Comparison of ENCODE assay signal across 9 cellular contexts in genomic region chr11:61777234-61778090, GRCh38. TPM values are rescaled to one million over a fixed set of nuclear protein-coding genes. Genes with fewer than 3 reads are reported as not detected.
DNase-seq lines count a peak whose midpoint lies in the region; ATAC-seq, FAIRE-seq and TF ChIP-seq lines count a peak whose summit lies in the region.
"Had no signal": no experiment of that assay in that cellular context is flagged by ENCODE, and none has a peak within 500 bp of the region (broad histone marks: within the 10 kb centered on the region; RNA-seq: fewer than 3 reads in every experiment).

No MANE protein-coding gene starts in this region.

- RAD21 ChIA-PET in GM12878 (lab: Charles Lee; ENCODE audit: unreplicated experiment): interaction anchor here (0.6 kb wide), 1 partner anchor 30 kb away, joined by 5 read pairs; no protein-coding TSS in a partner anchor

- H3K4me3 ChIP-seq in GM12878 (no peak overlapping the region), tibial artery (peak overlapping the region; percentile 21 to 33)

- no peak for TF ChIP-seq POLR2A in GM12878 (IDR thresholded peaks at IDR 0.05; ENCODE audit: low read depth, low read length)

- no peak for TF ChIP-seq RAD21 in GM12878 (IDR thresholded peaks at IDR 0.05; ENCODE audit: insufficient read depth, low read depth, low read length)

- peak; percentile 71 for ATAC-seq in WTC11
- peak; percentile 59 for ATAC-seq in GM12878
- peak; percentile 59 to 79 for ATAC-seq in natural killer cell treated with Interleukin-12 subunit alpha and Interleukin-12 subunit beta and Interleukin-15 and Interleukin-18, amount 100 ng/mL, for 72 hours
- ATAC-seq in HG03432 (IDR thresholded peaks at IDR 0.05; ENCODE audit: unreplicated experiment): no peak
- ATAC-seq in GM19023 (IDR thresholded peaks at IDR 0.05; ENCODE audit: unreplicated experiment): no peak

- no peak for TF ChIP-seq EP300 in GM12878 (IDR thresholded peaks at IDR 0.05; ENCODE audit: borderline replicate concordance in 1 of 2, control insufficient read depth in 1 of 2, low read depth in 2 of 2, low read length in 2 of 2)

- 0 out of 2 replicates have a peak overlapping the region, but pooled peaks have one; percentile 18 for H3K4me2 ChIP-seq in GM12878 (ENCODE audit: control insufficient read depth, insufficient read depth)

- no peak overlapping the region for H3K9ac ChIP-seq in GM12878 (ENCODE audit: control insufficient read depth, insufficient read depth, low read length)

- H3K9me3 ChIP-seq in GM12878 (replicated peaks; ENCODE audit: control insufficient read depth, insufficient read depth, low read length): no peaks in the 10 kb centered on the region
- no peaks in the 10 kb centered on the region for H3K9me3 ChIP-seq in tibial artery

- H3K27ac Mint-ChIP-seq in WTC11: no peak overlapping the region
- H3K27ac Mint-ChIP-seq in natural killer cell treated with Interleukin-12 subunit alpha and Interleukin-12 subunit beta and Interleukin-15 and Interleukin-18, amount 100 ng/mL, for 72 hours: no peak overlapping the region
- H3K27ac Mint-ChIP-seq: nephron had no signal

- TF ChIP-seq CTCF in WTC11 (IDR thresholded peaks at IDR 0.05) (no peak), GM12878 (IDR thresholded peaks at IDR 0.05 in 2 of 3, conservative IDR thresholded peaks at IDR 0.05 in 1 of 3; ENCODE audit: control insufficient read depth in 2 of 3, extremely low read depth in 1 of 3, insufficient read depth in 1 of 3, low read depth in 3 of 3, low read length in 3 of 3) (no peak), tibial artery (IDR thresholded peaks at IDR 0.05) (no peak)

- BruUV-seq in GM12878 (replicated peaks; lab: Mats Ljungman, UMichigan): no TSS peak

- no peak overlapping the region for H2AFZ ChIP-seq in GM12878 (ENCODE audit: control insufficient read depth, low read depth, low read length)

- H3K36me3 ChIP-seq in GM12878 (ENCODE audit: control insufficient read depth in 2 of 2, insufficient read depth in 2 of 2, low read length in 1 of 2): no peaks in the 10 kb centered on the region
- H3K36me3 ChIP-seq in tibial artery: no peaks in the 10 kb centered on the region

- SMC1A ChIA-PET in GM12878 (lab: Charles Lee; ENCODE audit: uncharacterized antibody, unreplicated experiment): interaction anchor here (0.8 to 2.6 kb wide), 2 partner anchors 24 to 28 kb away, joined by 3 to 8 read pairs; no protein-coding TSS in a partner anchor

- intact Hi-C loops in GM12878 (cut with micrococcal nuclease; ENCODE audit: unreplicated experiment) (no loop called here), tibial artery (cut with DNase I; ENCODE audit: low total_unique reads) (no loop called here)

- H3K27ac ChIP-seq in GM12878 (ENCODE audit: control insufficient read depth, insufficient read depth) (no peak overlapping the region), tibial artery (no peak overlapping the region)

- no peaks in the 10 kb centered on the region for H3K79me2 ChIP-seq in GM12878 (ENCODE audit: control insufficient read depth, insufficient read depth, low read length)

- H3K4me1 ChIP-seq in GM12878 (ENCODE audit: control insufficient read depth, insufficient read depth, low read length): no peaks in the 10 kb centered on the region; the same call in 1 of the 2 replicates
- H3K4me1 ChIP-seq in tibial artery: peaks cover 0 to 11% (median 8%) of the 10 kb centered on the region in 4 donors

- H3K27me3 ChIP-seq in GM12878 (replicated peaks in 1 of 2; ENCODE audit: control insufficient read depth in 2 of 2, insufficient read depth in 2 of 2, low read length in 1 of 2) (no peaks in the 10 kb centered on the region), tibial artery (peaks cover 0 to 7% of the 10 kb centered on the region in 2 donors)

- no peak overlapping the region for H3K4me3 Mint-ChIP-seq in WTC11
- peak overlapping the region; percentile 32 for H3K4me3 Mint-ChIP-seq in natural killer cell treated with Interleukin-12 subunit alpha and Interleukin-12 subunit beta and Interleukin-15 and Interleukin-18, amount 100 ng/mL, for 72 hours
- H3K4me3 Mint-ChIP-seq: nephron had no signal

- DNase-seq in CD1c-positive myeloid dendritic cell (ENCODE audit: extremely low spot score) (peak; percentile 43), WTC11 (ENCODE audit: low spot score) (peak; percentile 83), GM12878 (ENCODE audit: low read depth, low spot score) (no peak), tibial artery (no peak), DMS79 (lab: John Stamatoyannopoulos, UW) (no peak)
- peak; percentile 71 for DNase-seq in natural killer cell treated with Interleukin-12 subunit alpha and Interleukin-12 subunit beta and Interleukin-15 and Interleukin-18, amount 100 ng/mL, for 72 hours (ENCODE audit: low spot score)

- H4K20me1 ChIP-seq in GM12878 (ENCODE audit: control insufficient read depth, insufficient read depth): no peaks in the 10 kb centered on the region

- no peaks in the 10 kb centered on the region for H3K9me3 Mint-ChIP-seq in WTC11
- no peaks in the 10 kb centered on the region for H3K9me3 Mint-ChIP-seq in natural killer cell treated with Interleukin-12 subunit alpha and Interleukin-12 subunit beta and Interleukin-15 and Interleukin-18, amount 100 ng/mL, for 72 hours
- H3K9me3 Mint-ChIP-seq: nephron had no signal

- CTCF ChIA-PET in WTC11 (lab: Charles Lee): interaction anchor here (0.6 to 10.0 kb wide), 13 partner anchors 10 to 59 kb away, joined by 3 to 106 read pairs (median 5); partner anchors contain the start of genes FADS1 and MYRF
- CTCF ChIA-PET in GM12878 (lab: Yijun Ruan, JAX): interaction anchor here (7.5 kb wide), 1 partner anchor 29 kb away, joined by 88 read pairs; no protein-coding TSS in a partner anchor

- WGBS in GM12878 (ENCODE audit: insufficient coverage, insufficient replicate concordance, low lambda C conversion rate, missing lambda C conversion rate): 41% methylated on average over 52 of the region's 67 CpGs

- in situ Hi-C loops in GM12878 (cut with MboI): no loop called here

- H3K36me3 Mint-ChIP-seq in WTC11: no peaks in the 10 kb centered on the region; the same call in 1 of the 2 replicates
- no peaks in the 10 kb centered on the region for H3K36me3 Mint-ChIP-seq in natural killer cell treated with Interleukin-12 subunit alpha and Interleukin-12 subunit beta and Interleukin-15 and Interleukin-18, amount 100 ng/mL, for 72 hours

- peaks cover 7% of the 10 kb centered on the region; the same call in 1 of the 2 replicates for H3K27me3 Mint-ChIP-seq in WTC11 (ENCODE audit: low read depth)
- no peaks in the 10 kb centered on the region for H3K27me3 Mint-ChIP-seq in natural killer cell treated with Interleukin-12 subunit alpha and Interleukin-12 subunit beta and Interleukin-15 and Interleukin-18, amount 100 ng/mL, for 72 hours

- POLR2A ChIA-PET in WTC11 (lab: Charles Lee) (no interaction called here), GM12878 (lab: Charles Lee) (no interaction called here)

- no peak for FAIRE-seq in GM12878 (lab: Jason Lieb, UNC)

- H3K4me1 Mint-ChIP-seq in WTC11: peaks cover 10% of the 10 kb centered on the region
- H3K4me1 Mint-ChIP-seq in natural killer cell treated with Interleukin-12 subunit alpha and Interleukin-12 subunit beta and Interleukin-15 and Interleukin-18, amount 100 ng/mL, for 72 hours (ENCODE audit: low read depth in 2 of 2): peaks cover 0 to 25% of the 10 kb centered on the region in 2 donors

RNA-seq across cellular contexts. Expression of gene TMEM258, which starts 14.9 kb away (rescaled TPM):
- total RNA-seq in WTC11 (2021) (175 to 192 TPM (median 190 TPM) in 3 replicates), GM12878 (2014; rRNA removed) (233 and 251 TPM in 2 replicates), GM12878 (2014; rRNA removed; fragmentation: Illumina TruSeq; extraction: Trizol) (202 and 218 TPM in 2 replicates), GM12878 (2021) (157 and 160 TPM in 2 replicates)
- 43.6 and 56.9 TPM in 2 replicates for total RNA-seq in GM12878 (2013; cell fraction: nucleolus; rRNA removed)
- 130 TPM for polyA plus RNA-seq in GM12878 (2011; ENCODE audit: low read depth)
- polyA plus RNA-seq in GM12878 (2011; rRNA removed) (373 and 532 TPM in 2 replicates), GM12878 (2014; fragmentation: Illumina TruSeq; extraction: Trizol) (167 and 194 TPM in 2 replicates), GM12878 (2014; fragmentation: Nextera tagmentation; extraction: Ambion mirVana) (100 to 1,000 TPM; 800 to 840 TPM), GM12878 (2014; rRNA removed) (252 and 261 TPM in 2 replicates), GM12878 (2016; fragmentation: Nextera tagmentation; extraction: Ambion mirVana) (100 to 1,000 TPM; 390 to 393 TPM)
- 536 and 608 TPM in 2 replicates for polyA plus RNA-seq in GM12878 (2011; cell fraction: cytosol; rRNA removed)
- 121 and 202 TPM in 2 replicates for polyA plus RNA-seq in GM12878 (2011; cell fraction: nucleus; rRNA removed)
- 400 and 645 TPM in 2 replicates for polyA plus RNA-seq in GM12878 (2012)
- polyA minus RNA-seq in GM12878 (2011; rRNA and poly(A)+ RNA removed): 208 and 236 TPM in 2 replicates
- polyA minus RNA-seq in GM12878 (2011; cell fraction: cytosol; rRNA and poly(A)+ RNA removed): 78.8 and 105 TPM in 2 replicates
- polyA minus RNA-seq in GM12878 (2011; cell fraction: nucleus; rRNA and poly(A)+ RNA removed): 58.0 and 65.3 TPM in 2 replicates
- total RNA-seq in natural killer cell treated with Interleukin-12 subunit alpha and Interleukin-12 subunit beta and Interleukin-15 and Interleukin-18, amount 100 ng/mL, for 72 hours: 100 to 1,000 TPM; 119 to 133 TPM

RNA-seq across cellular contexts. Expression of gene FEN1, which starts 15.2 kb away (rescaled TPM):
- total RNA-seq in WTC11 (2021) (72.3 to 96.3 TPM (median 73.2 TPM) in 3 replicates), GM12878 (2014; rRNA removed) (136 TPM in 2 replicates), GM12878 (2014; rRNA removed; fragmentation: Illumina TruSeq; extraction: Trizol) (117 and 135 TPM in 2 replicates), GM12878 (2021) (127 and 129 TPM in 2 replicates)
- 16.7 and 19.0 TPM in 2 replicates for total RNA-seq in GM12878 (2013; cell fraction: nucleolus; rRNA removed)
- polyA plus RNA-seq in GM12878 (2011; ENCODE audit: low read depth): 42.9 TPM
- polyA plus RNA-seq in GM12878 (2011; rRNA removed) (94.3 and 94.4 TPM in 2 replicates), GM12878 (2014; fragmentation: Illumina TruSeq; extraction: Trizol) (92.7 and 120 TPM in 2 replicates), GM12878 (2014; fragmentation: Nextera tagmentation; extraction: Ambion mirVana) (10 to 100 TPM; 54.8 to 99.9 TPM), GM12878 (2014; rRNA removed) (110 and 130 TPM in 2 replicates), GM12878 (2016; fragmentation: Nextera tagmentation; extraction: Ambion mirVana) (100 to 1,000 TPM; 281 to 282 TPM)
- 79.0 and 88.7 TPM in 2 replicates for polyA plus RNA-seq in GM12878 (2011; cell fraction: cytosol; rRNA removed)
- 24.1 and 39.1 TPM in 2 replicates for polyA plus RNA-seq in GM12878 (2011; cell fraction: nucleus; rRNA removed)
- polyA plus RNA-seq in GM12878 (2012): 51.3 and 51.6 TPM in 2 replicates
- polyA minus RNA-seq in GM12878 (2011; rRNA and poly(A)+ RNA removed): 78.7 and 79.0 TPM in 2 replicates
- polyA minus RNA-seq in GM12878 (2011; cell fraction: cytosol; rRNA and poly(A)+ RNA removed): 31.3 and 34.8 TPM in 2 replicates
- 19.6 and 36.2 TPM in 2 replicates for polyA minus RNA-seq in GM12878 (2011; cell fraction: nucleus; rRNA and poly(A)+ RNA removed)
- 100 to 1,000 TPM in 1 of 2 donors, 10 to 100 TPM in 1; 75.8 to 155 TPM for total RNA-seq in natural killer cell treated with Interleukin-12 subunit alpha and Interleukin-12 subunit beta and Interleukin-15 and Interleukin-18, amount 100 ng/mL, for 72 hours

RNA-seq across cellular contexts. Expression of gene MYRF, which starts 25.0 kb away (rescaled TPM):
- total RNA-seq in WTC11 (2021) (4.9 to 5.9 TPM (median 5.2 TPM) in 3 replicates), GM12878 (2014; rRNA removed) (1.0 and 1.1 TPM in 2 replicates), GM12878 (2014; rRNA removed; fragmentation: Illumina TruSeq; extraction: Trizol) (0.27 and 0.60 TPM in 2 replicates), GM12878 (2021) (2.0 and 3.1 TPM in 2 replicates)
- 24.0 and 28.0 TPM in 2 replicates for total RNA-seq in GM12878 (2013; cell fraction: nucleolus; rRNA removed)
- 1.1 TPM for polyA plus RNA-seq in GM12878 (2011; ENCODE audit: low read depth)
- polyA plus RNA-seq in GM12878 (2011; rRNA removed) (9.6 and 15.6 TPM in 2 replicates), GM12878 (2014; fragmentation: Illumina TruSeq; extraction: Trizol) (0.93 and 1.2 TPM in 2 replicates), GM12878 (2014; fragmentation: Nextera tagmentation; extraction: Ambion mirVana) (under 1 TPM; 0.33 to 0.55 TPM), GM12878 (2014; rRNA removed) (1.7 TPM in 2 replicates), GM12878 (2016; fragmentation: Nextera tagmentation; extraction: Ambion mirVana) (under 1 TPM; 0.50 to 0.64 TPM)
- 24.7 and 27.8 TPM in 2 replicates for polyA plus RNA-seq in GM12878 (2011; cell fraction: cytosol; rRNA removed)
- 201 and 207 TPM in 2 replicates for polyA plus RNA-seq in GM12878 (2011; cell fraction: nucleus; rRNA removed)
- polyA plus RNA-seq in GM12878 (2012): 1.7 and 2.1 TPM in 2 replicates
- 14.6 and 28.9 TPM in 2 replicates for polyA minus RNA-seq in GM12878 (2011; rRNA and poly(A)+ RNA removed)
- polyA minus RNA-seq in GM12878 (2011; cell fraction: cytosol; rRNA and poly(A)+ RNA removed): 17.6 and 22.6 TPM in 2 replicates
- polyA minus RNA-seq in GM12878 (2011; cell fraction: nucleus; rRNA and poly(A)+ RNA removed): 38.2 and 54.2 TPM in 2 replicates
- total RNA-seq in natural killer cell treated with Interleukin-12 subunit alpha and Interleukin-12 subunit beta and Interleukin-15 and Interleukin-18, amount 100 ng/mL, for 72 hours: 1 to 10 TPM; 3.7 to 5.5 TPM

RNA-seq across cellular contexts. Expression of gene FADS1, which starts 39.3 kb away (rescaled TPM):
- total RNA-seq in WTC11 (2021) (105 to 108 TPM (median 105 TPM) in 3 replicates), GM12878 (2014; rRNA removed) (38.9 and 44.1 TPM in 2 replicates), GM12878 (2014; rRNA removed; fragmentation: Illumina TruSeq; extraction: Trizol) (37.5 and 42.3 TPM in 2 replicates), GM12878 (2021) (45.5 and 49.2 TPM in 2 replicates)
- total RNA-seq in GM12878 (2013; cell fraction: nucleolus; rRNA removed): 70.4 and 77.9 TPM in 2 replicates
- 9.2 TPM for polyA plus RNA-seq in GM12878 (2011; ENCODE audit: low read depth)
- polyA plus RNA-seq in GM12878 (2011; rRNA removed) (69.1 and 73.9 TPM in 2 replicates), GM12878 (2014; fragmentation: Illumina TruSeq; extraction: Trizol) (39.1 and 47.2 TPM in 2 replicates), GM12878 (2014; fragmentation: Nextera tagmentation; extraction: Ambion mirVana) (10 to 100 TPM in 1 of 2 experiments, 1 to 10 TPM in 1; 8.8 to 14.6 TPM), GM12878 (2014; rRNA removed) (32.7 and 34.6 TPM in 2 replicates), GM12878 (2016; fragmentation: Nextera tagmentation; extraction: Ambion mirVana) (10 to 100 TPM; 47.7 to 49.5 TPM)
- polyA plus RNA-seq in GM12878 (2011; cell fraction: cytosol; rRNA removed): 58.3 and 63.7 TPM in 2 replicates
- 41.9 and 45.9 TPM in 2 replicates for polyA plus RNA-seq in GM12878 (2011; cell fraction: nucleus; rRNA removed)
- polyA plus RNA-seq in GM12878 (2012): 13.8 and 20.9 TPM in 2 replicates
- polyA minus RNA-seq in GM12878 (2011; rRNA and poly(A)+ RNA removed): 79.7 and 106 TPM in 2 replicates
- polyA minus RNA-seq in GM12878 (2011; cell fraction: cytosol; rRNA and poly(A)+ RNA removed): 32.2 and 57.0 TPM in 2 replicates
- polyA minus RNA-seq in GM12878 (2011; cell fraction: nucleus; rRNA and poly(A)+ RNA removed): 33.6 and 63.5 TPM in 2 replicates
- 10 to 100 TPM; 50.4 to 56.5 TPM for total RNA-seq in natural killer cell treated with Interleukin-12 subunit alpha and Interleukin-12 subunit beta and Interleukin-15 and Interleukin-18, amount 100 ng/mL, for 72 hours

RNA-seq across cellular contexts. Expression of gene FADS2, which starts 50.6 kb away (rescaled TPM):
- total RNA-seq in WTC11 (2021) (416 to 423 TPM (median 422 TPM) in 3 replicates), GM12878 (2014; rRNA removed) (156 and 158 TPM in 2 replicates), GM12878 (2014; rRNA removed; fragmentation: Illumina TruSeq; extraction: Trizol) (142 and 152 TPM in 2 replicates), GM12878 (2021) (294 and 315 TPM in 2 replicates)
- 213 and 225 TPM in 2 replicates for total RNA-seq in GM12878 (2013; cell fraction: nucleolus; rRNA removed)
- polyA plus RNA-seq in GM12878 (2011; ENCODE audit: low read depth): 88.1 TPM
- polyA plus RNA-seq in GM12878 (2011; rRNA removed) (165 and 313 TPM in 2 replicates), GM12878 (2014; fragmentation: Illumina TruSeq; extraction: Trizol) (312 and 333 TPM in 2 replicates), GM12878 (2014; fragmentation: Nextera tagmentation; extraction: Ambion mirVana) (1 to 10 TPM; 3.3 to 6.4 TPM), GM12878 (2014; rRNA removed) (188 and 204 TPM in 2 replicates), GM12878 (2016; fragmentation: Nextera tagmentation; extraction: Ambion mirVana) (10 to 100 TPM; 92.1 to 92.7 TPM)
- 385 and 386 TPM in 2 replicates for polyA plus RNA-seq in GM12878 (2011; cell fraction: cytosol; rRNA removed)
- 355 and 386 TPM in 2 replicates for polyA plus RNA-seq in GM12878 (2011; cell fraction: nucleus; rRNA removed)
- polyA plus RNA-seq in GM12878 (2012): 145 and 173 TPM in 2 replicates
- polyA minus RNA-seq in GM12878 (2011; rRNA and poly(A)+ RNA removed): 615 and 704 TPM in 2 replicates
- 158 and 174 TPM in 2 replicates for polyA minus RNA-seq in GM12878 (2011; cell fraction: cytosol; rRNA and poly(A)+ RNA removed)
- 88.4 and 155 TPM in 2 replicates for polyA minus RNA-seq in GM12878 (2011; cell fraction: nucleus; rRNA and poly(A)+ RNA removed)
- total RNA-seq in natural killer cell treated with Interleukin-12 subunit alpha and Interleukin-12 subunit beta and Interleukin-15 and Interleukin-18, amount 100 ng/mL, for 72 hours: 10 to 100 TPM; 69.1 to 90.1 TPM

Comparison
In these comparisons a context has a peak if more than half of its experiments do, and no peak if none do; other contexts are left out.
1. DNase-seq: peak in CD1c-positive myeloid dendritic cell (single experiment), WTC11 (single experiment) and natural killer cell treated with Interleukin-12 subunit alpha and Interleukin-12 subunit beta and Interleukin-15 and Interleukin-18, amount 100 ng/mL, for 72 hours (single experiment); none in GM12878 (single experiment), tibial artery (0 of 2) and DMS79 (single experiment).
2. ATAC-seq: peak in WTC11 (single experiment), GM12878 (single experiment) and natural killer cell treated with Interleukin-12 subunit alpha and Interleukin-12 subunit beta and Interleukin-15 and Interleukin-18, amount 100 ng/mL, for 72 hours (2 of 2); none in HG03432 (single experiment) and GM19023 (single experiment).